In the genomic region with DNA sequence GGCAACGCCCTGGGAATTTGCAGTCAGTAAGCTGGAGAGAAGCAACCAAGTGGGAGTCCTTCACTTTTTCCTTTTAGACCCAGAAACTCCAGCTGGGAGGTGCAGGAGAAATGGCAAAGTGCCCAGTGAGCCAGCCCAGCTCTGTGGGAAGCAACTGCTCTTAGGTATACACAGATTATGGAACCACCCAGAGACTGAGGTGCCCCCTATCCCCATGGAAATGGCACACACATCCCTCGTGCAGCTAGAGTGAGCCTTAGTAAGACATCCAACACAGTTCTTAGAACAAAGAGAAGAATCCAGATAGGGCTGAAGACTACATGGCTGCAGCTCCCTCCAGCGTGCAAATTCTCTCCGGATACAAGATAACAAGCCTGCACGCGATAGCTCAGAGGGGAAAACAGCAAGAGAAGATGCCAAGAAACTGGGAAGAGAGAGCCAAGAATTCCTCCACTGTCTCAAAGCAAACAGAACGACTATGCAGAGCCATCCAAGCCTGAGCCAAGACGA, we compare ENCODE assay signal across 8 cellular contexts. TPM values are rescaled to one million over a fixed set of nuclear protein-coding genes. Genes with fewer than 3 reads are reported as not detected.
DNase-seq lines count a peak whose midpoint lies in the region; ATAC-seq, FAIRE-seq and TF ChIP-seq lines count a peak whose summit lies in the region.

No MANE protein-coding gene starts in this region.

- TF ChIP-seq CTCF in A549 (IDR thresholded peaks at IDR 0.05) (peak; percentile 17; the same call in 1 of the 3 replicates), LNCAP (IDR thresholded peaks at IDR 0.05) (peak; percentile 17; the same call in 1 of the 2 replicates), endothelial cell of umbilical vein (IDR thresholded peaks at IDR 0.05; ENCODE audit: extremely low read depth in 1 of 2, insufficient read depth in 1 of 2, low read depth in 1 of 2, low read length in 2 of 2) (peak in 1 of 2 donors; percentile 15)

- FAIRE-seq in A549 (lab: Jason Lieb, UNC) (peak; percentile 96), endothelial cell of umbilical vein (lab: Jason Lieb, UNC) (peak; percentile 99)

- CTCF ChIA-PET in A549 (lab: Yijun Ruan, JAX), result interaction anchor here (0.6 to 2.6 kb wide), 11 partner anchors 10 to 47 kb away, joined by 3 to 11 read pairs (median 3); a partner anchor contains a TSS
- CTCF ChIA-PET in endothelial cell of umbilical vein (lab: Charles Lee), result interaction anchor here (0.8 to 2.2 kb wide), 6 partner anchors 20 to 270 kb away, joined by 3 to 39 read pairs (median 4); a partner anchor contains a TSS

- TF ChIP-seq EP300 in A549 (IDR thresholded peaks at IDR 0.05), result no peak

- H3K79me2 ChIP-seq in endothelial cell of umbilical vein (ENCODE audit: control insufficient read depth, insufficient read depth, low read length), result peaks cover 51% of the 10 kb centered on the region

- ATAC-seq in A549 (peak; percentile 84 to 85), HG02981 (IDR thresholded peaks at IDR 0.05; ENCODE audit: unreplicated experiment) (no peak)

- H2AFZ ChIP-seq in endothelial cell of umbilical vein (ENCODE audit: low read depth, low read length), result no peak overlapping the region

- peaks cover 75% of the 10 kb centered on the region for H3K4me1 ChIP-seq in A549
- peaks cover 32% of the 10 kb centered on the region for H3K4me1 ChIP-seq in endothelial cell of umbilical vein (ENCODE audit: control insufficient read depth, extremely low read depth, insufficient read depth, low read length)

- no peaks in the 10 kb centered on the region for H3K9me3 ChIP-seq in A549
- no peaks in the 10 kb centered on the region for H3K9me3 ChIP-seq in endothelial cell of umbilical vein (replicated peaks; ENCODE audit: control insufficient read depth, insufficient read depth, low read length)

- H3K27ac ChIP-seq in A549 (peak overlapping the region; percentile 76 to 85), endothelial cell of umbilical vein (ENCODE audit: insufficient read depth, low read depth, low read length) (peak overlapping the region; percentile 87)

- H3K4me3 ChIP-seq in A549 (no peak overlapping the region), endothelial cell of umbilical vein (replicated peaks in 1 of 3; ENCODE audit: insufficient read depth in 1 of 3, low read depth in 1 of 3, low read length in 3 of 3) (no peak overlapping the region)

- 6% methylated on average over 8 of the region's 8 CpGs for WGBS in A549 (ENCODE audit: missing lambda C conversion rate)

- H3K9ac ChIP-seq in endothelial cell of umbilical vein (replicated peaks; ENCODE audit: extremely low read depth, insufficient read depth, low read length), result peak overlapping the region; percentile 75

- no peaks in the 10 kb centered on the region for H3K27me3 ChIP-seq in endothelial cell of umbilical vein (ENCODE audit: control insufficient read depth in 2 of 2, insufficient read depth in 2 of 2, low read length in 2 of 2)

- H3K9me1 ChIP-seq in endothelial cell of umbilical vein (replicated peaks; ENCODE audit: control insufficient read depth, extremely low read depth, insufficient read depth, low read length), result no peaks in the 10 kb centered on the region

- dilution Hi-C loops in endothelial cell of umbilical vein (cut with MboI; ENCODE audit: extremely low pct_ligation_motif_present, low sequenced_read_pairs), result no loop called here

- H4K20me1 ChIP-seq in endothelial cell of umbilical vein (replicated peaks; ENCODE audit: control insufficient read depth, extremely low read depth, insufficient read depth, low read length), result no peaks in the 10 kb centered on the region

- peak overlapping the region; percentile 67 for H3K4me2 ChIP-seq in A549
- peak overlapping the region; percentile 69 for H3K4me2 ChIP-seq in endothelial cell of umbilical vein (ENCODE audit: insufficient read depth, low read length)

- intact Hi-C loops in endothelial cell of umbilical vein (cut with micrococcal nuclease), result loop anchor here (2.0 to 10.0 kb wide), 2 partner anchors 50 to 282 kb away; a partner anchor contains a TSS

- no peaks in the 10 kb centered on the region for H3K36me3 ChIP-seq in endothelial cell of umbilical vein (ENCODE audit: control insufficient read depth in 2 of 2, extremely low read depth in 1 of 2, insufficient read depth in 2 of 2, low read length in 2 of 2)

- no peak for TF ChIP-seq POLR2A in A549 (IDR thresholded peaks at IDR 0.05; ENCODE audit: low read length)
- no peak for TF ChIP-seq POLR2A in endothelial cell of umbilical vein (IDR thresholded peaks at IDR 0.05; ENCODE audit: low read depth, low read length)

- BruUV-seq in endothelial cell of umbilical vein (replicated peaks; lab: Mats Ljungman, UMichigan), result no TSS peak

- POLR2A ChIA-PET in A549 (lab: Yijun Ruan, JAX) (interaction anchor here (0.5 to 1.6 kb wide), 7 partner anchors 16 to 75 kb away, joined by 3 to 11 read pairs (median 6); a partner anchor contains a TSS), endothelial cell of umbilical vein (lab: Charles Lee) (no interaction called here)

- DNase-seq in A549 (ENCODE audit: low read depth in 1 of 2, low spot score in 1 of 2), result peak; percentile 21 to 78
- DNase-seq in endothelial cell of umbilical vein (ENCODE audit: low read depth, low spot score), result peak; percentile 93
- peak; percentile 32 for DNase-seq in myocyte (ENCODE audit: low read depth)
- DNase-seq in activated CD8-positive, alpha-beta memory T cell treated with anti-CD3 and anti-CD28 coated beads, Interleukin-2, amount 50 U/mL, for 48 hours, result no peak
- no peak for DNase-seq in NCI-H2196 treated with DMSO at 0.1 percent for 48 hours (lab: John Stamatoyannopoulos, UW; ENCODE audit: unreplicated experiment)
- no peak for DNase-seq in activated naive CD4-positive, alpha-beta T cell (lab: John Stamatoyannopoulos, UW)

- peak in 1 of 2 experiments; percentile 33; a peak in 2 of 5 replicates for TF ChIP-seq RAD21 in A549 (conservative IDR thresholded peaks at IDR 0.05 in 1 of 2, IDR thresholded peaks at IDR 0.05 in 1 of 2)

TF ChIP-seq in A549, 52 proteins besides CTCF, POLR2A, EP300 and RAD21 (continues in another document):
- no peak for TF ChIP-seq FOXS1 (CRISPR knock-in tag; IDR thresholded peaks at IDR 0.05)

TF ChIP-seq in endothelial cell of umbilical vein, 7 proteins besides CTCF, POLR2A, EP300 and RAD21:
- TF ChIP-seq FOS (IDR thresholded peaks at IDR 0.05; ENCODE audit: borderline replicate concordance, insufficient read depth, low read length), result no peak
- TF ChIP-seq GATA2 (IDR thresholded peaks at IDR 0.05; ENCODE audit: insufficient read depth, insufficient read length, low read depth, low read length), result peak; percentile 48

RNA-seq across cellular contexts. Expression of a gene that starts 26.6 kb away (rescaled TPM):
- polyA plus RNA-seq in A549 (2011; rRNA removed) (73.1 and 73.6 TPM in 2 replicates), A549 (2017; fragmentation: RNase III; extraction: RNeasy Plus Mini Kit Qiagen cat#74134 plus additional on column Dnase treatment) (177 to 191 TPM (median 179 TPM) in 3 replicates), endothelial cell of umbilical vein (63.6 and 74.7 TPM in 2 replicates)
- polyA plus RNA-seq in A549 (2012; cell fraction: cytosol; rRNA removed), result 122 and 166 TPM in 2 replicates
- polyA plus RNA-seq in A549 (2012; cell fraction: nucleus; rRNA removed), result 138 and 186 TPM in 2 replicates
- polyA minus RNA-seq in A549 (2011; rRNA and poly(A)+ RNA removed), result 139 and 176 TPM in 2 replicates
- total RNA-seq in endothelial cell of umbilical vein (136 and 138 TPM in 2 replicates), myocyte (83.3 and 90.4 TPM in 2 replicates)
- polyA plus RNA-seq in endothelial cell of umbilical vein (2011; cell fraction: cytosol; rRNA removed), result 61.2 and 72.6 TPM in 2 replicates
- 58.0 and 67.1 TPM in 2 replicates for polyA plus RNA-seq in endothelial cell of umbilical vein (2011; cell fraction: nucleus; rRNA removed)
- 139 and 171 TPM in 2 replicates for polyA plus RNA-seq in endothelial cell of umbilical vein (2012)
- polyA minus RNA-seq in endothelial cell of umbilical vein, result 59.6 and 74.0 TPM in 2 replicates
- 227 TPM for polyA minus RNA-seq in endothelial cell of umbilical vein (2011; cell fraction: cytosol; rRNA and poly(A)+ RNA removed)
- polyA minus RNA-seq in endothelial cell of umbilical vein (2011; cell fraction: nucleus; rRNA and poly(A)+ RNA removed), result 21.2 and 30.2 TPM in 2 replicates
- 120 TPM for polyA plus RNA-seq in myocyte (2012)

RNA-seq across cellular contexts. Expression of a gene that starts 51.2 kb away (rescaled TPM):
- polyA plus RNA-seq in A549 (2011; rRNA removed), result 16.6 and 17.7 TPM in 2 replicates
- 7.4 and 7.8 TPM in 2 replicates for polyA plus RNA-seq in A549 (2012; cell fraction: cytosol; rRNA removed)
- polyA plus RNA-seq in A549 (2012; cell fraction: nucleus; rRNA removed), result 10.5 and 13.7 TPM in 2 replicates
- 16.5 to 19.2 TPM (median 17.9 TPM) in 3 replicates for polyA plus RNA-seq in A549 (2017; fragmentation: RNase III; extraction: RNeasy Plus Mini Kit Qiagen cat#74134 plus additional on column Dnase treatment)
- polyA minus RNA-seq in A549 (2011; rRNA and poly(A)+ RNA removed), result 24.9 and 29.9 TPM in 2 replicates
- 40.9 and 45.3 TPM in 2 replicates for total RNA-seq in endothelial cell of umbilical vein
- polyA plus RNA-seq in endothelial cell of umbilical vein, result 7.7 and 9.0 TPM in 2 replicates
- polyA plus RNA-seq in endothelial cell of umbilical vein (2011; cell fraction: cytosol; rRNA removed), result 10.3 and 13.8 TPM in 2 replicates
- polyA plus RNA-seq in endothelial cell of umbilical vein (2011; cell fraction: nucleus; rRNA removed), result 33.1 and 33.9 TPM in 2 replicates
- 13.8 and 16.5 TPM in 2 replicates for polyA plus RNA-seq in endothelial cell of umbilical vein (2012)
- polyA minus RNA-seq in endothelial cell of umbilical vein, result 45.2 and 54.7 TPM in 2 replicates
- polyA minus RNA-seq in endothelial cell of umbilical vein (2011; cell fraction: cytosol; rRNA and poly(A)+ RNA removed), result 13.2 TPM
- 59.0 and 74.8 TPM in 2 replicates for polyA minus RNA-seq in endothelial cell of umbilical vein (2011; cell fraction: nucleus; rRNA and poly(A)+ RNA removed)
- 28.5 and 29.9 TPM in 2 replicates for total RNA-seq in myocyte
- 16.2 TPM for polyA plus RNA-seq in myocyte (2012)

Comparison
In these comparisons a context has a peak if more than half of its experiments do, and no peak if none do; other contexts are left out.
1. DNase-seq: peak in A549 (2 of 2), endothelial cell of umbilical vein (single experiment) and myocyte (single experiment); none in activated CD8-positive, alpha-beta memory T cell treated with anti-CD3 and anti-CD28 coated beads, Interleukin-2, amount 50 U/mL, for 48 hours (single experiment), NCI-H2196 treated with DMSO at 0.1 percent for 48 hours (single experiment) and activated naive CD4-positive, alpha-beta T cell (0 of 4).